7 cellular contexts compared by ENCODE assay signal in the genomic region with DNA sequence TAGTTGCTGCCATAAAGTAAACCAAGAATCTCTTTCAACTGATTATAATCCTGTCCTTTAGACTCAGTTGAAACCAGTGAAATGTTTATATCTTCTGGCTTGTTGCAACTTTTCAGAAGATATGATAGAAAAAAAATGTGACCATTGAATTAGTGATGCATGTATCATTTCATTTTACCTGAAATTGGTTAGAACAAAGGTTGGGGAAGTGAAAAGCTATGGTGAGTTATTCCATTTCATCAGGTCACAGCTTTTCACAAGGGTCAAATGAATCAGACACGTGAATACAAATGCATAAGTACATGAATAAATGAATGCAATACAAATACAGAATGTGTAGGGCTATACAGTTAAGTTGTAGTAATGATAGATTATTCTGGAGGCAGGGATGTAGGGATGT.
"Had no signal": no experiment of that assay in that cellular context is flagged by ENCODE, and none has a peak within 500 bp of the region (broad histone marks: within the 10 kb centered on the region; RNA-seq: fewer than 3 reads in every experiment).

No MANE protein-coding gene starts in this region.

- DNase-seq: GDM1, GF-D8 had no signal

- FAIRE-seq: G401.6, GM12891, GM12892, GM18507, GM19239 had no signal
